In the genomic region with DNA sequence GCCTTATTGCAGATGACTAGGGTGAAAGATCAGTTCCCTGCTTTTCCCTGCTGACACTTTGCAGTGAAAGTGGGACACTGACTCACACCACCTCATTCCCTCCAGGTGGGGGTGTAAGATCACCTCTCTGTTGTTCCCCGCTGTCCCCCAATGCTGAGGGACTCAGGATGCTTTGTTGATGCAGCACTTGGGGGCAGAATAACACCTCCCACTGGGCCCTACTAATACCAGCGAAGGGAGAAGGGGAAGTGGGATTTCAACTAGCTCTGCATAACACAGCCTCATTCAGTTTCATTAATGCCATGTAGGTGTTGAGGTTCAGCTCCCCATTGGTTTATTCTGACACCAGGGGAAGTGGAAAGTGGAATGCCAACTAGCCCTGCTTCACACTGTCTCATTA, we compare ENCODE assay signal across 29 cellular contexts. TPM values are rescaled to one million over a fixed set of nuclear protein-coding genes. Genes with fewer than 3 reads are reported as not detected.
DNase-seq lines count a peak whose midpoint lies in the region; ATAC-seq, FAIRE-seq and TF ChIP-seq lines count a peak whose summit lies in the region.
"Had no signal": no experiment of that assay in that cellular context is flagged by ENCODE, and none has a peak within 500 bp of the region (broad histone marks: within the 10 kb centered on the region; RNA-seq: fewer than 3 reads in every experiment).

No MANE protein-coding gene starts in this region.

- TF ChIP-seq EP300 in GM12878 (IDR thresholded peaks at IDR 0.05; ENCODE audit: borderline replicate concordance in 1 of 2, control insufficient read depth in 1 of 2, low read depth in 2 of 2, low read length in 2 of 2): no peak

- H3K27me3 ChIP-seq in Karpas-422 (ENCODE audit: low read length): no peaks in the 10 kb centered on the region
- no peaks in the 10 kb centered on the region for H3K27me3 ChIP-seq in GM12878 (replicated peaks in 1 of 2; ENCODE audit: control insufficient read depth in 2 of 2, insufficient read depth in 2 of 2, low read length in 1 of 2)
- H3K27me3 ChIP-seq: BLaER1 had no signal

- TF ChIP-seq POLR2A in GM12891 (IDR thresholded peaks at IDR 0.05; ENCODE audit: low read depth, low read length): no peak
- no peak for TF ChIP-seq POLR2A in GM12878 (IDR thresholded peaks at IDR 0.05; ENCODE audit: low read depth, low read length)

- in situ Hi-C loops in GM12878 (cut with MboI): no loop called here

- RAD21 ChIA-PET in GM12878 (lab: Charles Lee; ENCODE audit: unreplicated experiment): no interaction called here

- WGBS in GM12878 (ENCODE audit: insufficient coverage, insufficient replicate concordance, low lambda C conversion rate, missing lambda C conversion rate): 0% methylated on average over 2 of the region's 2 CpGs

- no peak overlapping the region for H3K27ac ChIP-seq in Karpas-422 (ENCODE audit: low read length)
- no peak overlapping the region for H3K27ac ChIP-seq in GM12878 (ENCODE audit: control insufficient read depth, insufficient read depth)
- H3K27ac ChIP-seq: BLaER1, GM23248, RWPE1, SK-N-MC had no signal

- no peak for TF ChIP-seq RAD21 in GM12878 (IDR thresholded peaks at IDR 0.05; ENCODE audit: insufficient read depth, low read depth, low read length)

- FAIRE-seq in GM12891 (lab: Jason Lieb, UNC) (no peak), GM12878 (lab: Jason Lieb, UNC) (no peak)

- SMC1A ChIA-PET in GM12878 (lab: Charles Lee; ENCODE audit: uncharacterized antibody, unreplicated experiment): no interaction called here

- H4K20me1 ChIP-seq in Karpas-422 (ENCODE audit: insufficient read depth, low read depth, low read length) (no peaks in the 10 kb centered on the region), GM12878 (ENCODE audit: control insufficient read depth, insufficient read depth) (no peaks in the 10 kb centered on the region)
- H4K20me1 ChIP-seq: BLaER1 had no signal

- CTCF ChIA-PET in GM12878 (lab: Yijun Ruan, JAX): no interaction called here

- no peak for TF ChIP-seq CTCF in GM12878 (IDR thresholded peaks at IDR 0.05 in 2 of 3, conservative IDR thresholded peaks at IDR 0.05 in 1 of 3; ENCODE audit: control insufficient read depth in 2 of 3, extremely low read depth in 1 of 3, insufficient read depth in 1 of 3, low read depth in 3 of 3, low read length in 3 of 3)

- no peak overlapping the region for H2AFZ ChIP-seq in Karpas-422 (ENCODE audit: low read length)
- no peak overlapping the region for H2AFZ ChIP-seq in GM12878 (ENCODE audit: control insufficient read depth, low read depth, low read length)
- H2AFZ ChIP-seq: GM23248 had no signal

- POLR2A ChIA-PET in GM12878 (lab: Charles Lee): no interaction called here

- H3K9me3 ChIP-seq in Karpas-422 (ENCODE audit: low read length): no peaks in the 10 kb centered on the region
- no peaks in the 10 kb centered on the region for H3K9me3 ChIP-seq in GM12878 (replicated peaks; ENCODE audit: control insufficient read depth, insufficient read depth, low read length)
- H3K9me3 ChIP-seq: BLaER1 had no signal

- H3K79me2 ChIP-seq in Karpas-422 (ENCODE audit: low read length) (no peaks in the 10 kb centered on the region), GM12878 (ENCODE audit: control insufficient read depth, insufficient read depth, low read length) (no peaks in the 10 kb centered on the region)

- H3K9ac ChIP-seq in Karpas-422 (ENCODE audit: low read length): no peak overlapping the region
- no peak overlapping the region for H3K9ac ChIP-seq in GM12878 (ENCODE audit: control insufficient read depth, insufficient read depth, low read length)
- H3K9ac ChIP-seq: BLaER1, GM23248 had no signal

- BruUV-seq in GM12878 (replicated peaks; lab: Mats Ljungman, UMichigan): no TSS peak

- ATAC-seq in GM12878 (no peak), HG02884 (IDR thresholded peaks at IDR 0.05; ENCODE audit: unreplicated experiment) (no peak)
- ATAC-seq: HCT116, Panc1 had no signal

- no peak overlapping the region for H3K4me3 ChIP-seq in Karpas-422 (ENCODE audit: low read length)
- no peak overlapping the region for H3K4me3 ChIP-seq in GM12878
- H3K4me3 ChIP-seq: BLaER1, GM23248, SK-N-MC had no signal

- H3K9me2 ChIP-seq in Karpas-422 (replicated peaks; ENCODE audit: insufficient read depth, low read length): no peaks in the 10 kb centered on the region

- no peaks in the 10 kb centered on the region for H3K4me1 ChIP-seq in Karpas-422 (ENCODE audit: low read length)
- no peaks in the 10 kb centered on the region for H3K4me1 ChIP-seq in GM12878 (ENCODE audit: control insufficient read depth, insufficient read depth, low read length)

- H3K4me2 ChIP-seq in Karpas-422 (ENCODE audit: low read depth, low read length, poor library complexity, severe bottlenecking): no peak overlapping the region
- H3K4me2 ChIP-seq in GM12878 (ENCODE audit: control insufficient read depth, insufficient read depth): no peak overlapping the region
- H3K4me2 ChIP-seq: BLaER1 had no signal

- no peaks in the 10 kb centered on the region for H3K36me3 ChIP-seq in Karpas-422 (ENCODE audit: insufficient read depth, low read length)
- no peaks in the 10 kb centered on the region for H3K36me3 ChIP-seq in GM12878 (ENCODE audit: control insufficient read depth in 2 of 2, insufficient read depth in 2 of 2, low read length in 1 of 2)
- H3K36me3 ChIP-seq: BLaER1 had no signal

- DNase-seq in GM12891 (ENCODE audit: insufficient read length, low spot score) (no peak), Karpas-422 (peak; percentile 42), GM12878 (ENCODE audit: low read depth, low spot score) (no peak), iPS-NIHi7 (ENCODE audit: extremely low spot score) (peak; percentile 28), DMS153 treated with DMSO at 0.1 percent for 48 hours (lab: John Stamatoyannopoulos, UW; ENCODE audit: unreplicated experiment) (no peak), cerebellar nuclear complex (lab: John Stamatoyannopoulos, UW) (no peak)
- DNase-seq: 8988T; CD4-positive, CD25-positive, alpha-beta regulatory T cell; DMS153; GM23248; IMR-90; KG1; MM.1S; NCI-H1048; NCI-H1417; NCI-H1694; NCI-H2081 treated with DMSO at 0.1 percent for 48 hours; NCI-H2171; NCI-H226; NCI-H510A; NCI-H748 treated with DMSO at 0.1 percent for 48 hours; SHP77 had no signal

- intact Hi-C loops in GM12878 (cut with micrococcal nuclease; ENCODE audit: unreplicated experiment): no loop called here

TF ChIP-seq in GM12891, 5 proteins besides CTCF, POLR2A, EP300 and RAD21:
- TF ChIP-seq TAF1 (IDR thresholded peaks at IDR 0.05; ENCODE audit: low read depth, low read length) (no peak), SPI1 (IDR thresholded peaks at IDR 0.05; ENCODE audit: low read depth, low read length) (0 out of 2 replicates have a peak, but pooled peaks have one; percentile 16), POLR2AphosphoS5 (IDR thresholded peaks at IDR 0.05; ENCODE audit: low read depth, low read length) (no peak)
TF ChIP-seq in GM12891: peak in this region for 1.

TF ChIP-seq in GM12878, 131 proteins besides CTCF, POLR2A, EP300 and RAD21:
- TF ChIP-seq BMI1 (IDR thresholded peaks at IDR 0.05; ENCODE audit: borderline replicate concordance): no peak
- peak; percentile 44; the same call in 1 of the 2 replicates for TF ChIP-seq SPI1 (IDR thresholded peaks at IDR 0.05; ENCODE audit: borderline replicate concordance, insufficient read depth, low read depth, low read length)

RNA-seq across cellular contexts. Expression of a gene that starts 43.6 kb away (rescaled TPM):
- not detected for polyA plus RNA-seq in GM12891 (2012; ENCODE audit: low read depth, missing spikeins)
- total RNA-seq in Karpas-422 (2014; rRNA removed; shearing (Covaris generic); ENCODE audit: low replicate concordance): not detected in 2 replicates
- not detected in 2 replicates for total RNA-seq in GM12878 (2013; cell fraction: nucleolus; rRNA removed)
- total RNA-seq in GM12878 (2014; rRNA removed) (not detected in 2 replicates), GM12878 (2014; rRNA removed; fragmentation: Illumina TruSeq; extraction: Trizol) (not detected in 2 replicates), GM12878 (2021) (not detected in 2 replicates)
- polyA plus RNA-seq in GM12878 (2011; ENCODE audit: low read depth): not detected
- polyA plus RNA-seq in GM12878 (2011; rRNA removed) (0.17 and 0.19 TPM in 2 replicates), GM12878 (2014; fragmentation: Illumina TruSeq; extraction: Trizol) (not detected in 2 replicates), GM12878 (2014; fragmentation: Nextera tagmentation; extraction: Ambion mirVana) (not detected), GM12878 (2014; rRNA removed) (not detected in 2 replicates), GM12878 (2016; fragmentation: Nextera tagmentation; extraction: Ambion mirVana) (not detected)
- 0.13 and 0.22 TPM in 2 replicates for polyA plus RNA-seq in GM12878 (2011; cell fraction: cytosol; rRNA removed)
- 0.19 TPM in 1 of 2 replicates, not detected in the other for polyA plus RNA-seq in GM12878 (2011; cell fraction: nucleus; rRNA removed)
- not detected in 2 replicates for polyA plus RNA-seq in GM12878 (2012)
- 0.51 and 0.67 TPM in 2 replicates for polyA minus RNA-seq in GM12878 (2011; rRNA and poly(A)+ RNA removed)
- not detected in 2 replicates for polyA minus RNA-seq in GM12878 (2011; cell fraction: cytosol; rRNA and poly(A)+ RNA removed)
- 0.24 and 0.29 TPM in 2 replicates for polyA minus RNA-seq in GM12878 (2011; cell fraction: nucleus; rRNA and poly(A)+ RNA removed)
- total RNA-seq: CD4-positive, CD25-positive, alpha-beta regulatory T cell; GM23248; IMR-90; OCI-LY7 had no signal
- polyA plus RNA-seq: CD4-positive, CD25-positive, alpha-beta regulatory T cell; GM23248 had no signal

Comparison
In these comparisons a context has a peak if more than half of its experiments do, and no peak if none do; other contexts are left out.
1. DNase-seq: peak in Karpas-422 (single experiment) and iPS-NIHi7 (single experiment); none in GM12891 (single experiment), GM12878 (single experiment), DMS153 treated with DMSO at 0.1 percent for 48 hours (single experiment) and cerebellar nuclear complex (0 of 2).